ENCODE assay signal across 8 cellular contexts in the genomic region with DNA sequence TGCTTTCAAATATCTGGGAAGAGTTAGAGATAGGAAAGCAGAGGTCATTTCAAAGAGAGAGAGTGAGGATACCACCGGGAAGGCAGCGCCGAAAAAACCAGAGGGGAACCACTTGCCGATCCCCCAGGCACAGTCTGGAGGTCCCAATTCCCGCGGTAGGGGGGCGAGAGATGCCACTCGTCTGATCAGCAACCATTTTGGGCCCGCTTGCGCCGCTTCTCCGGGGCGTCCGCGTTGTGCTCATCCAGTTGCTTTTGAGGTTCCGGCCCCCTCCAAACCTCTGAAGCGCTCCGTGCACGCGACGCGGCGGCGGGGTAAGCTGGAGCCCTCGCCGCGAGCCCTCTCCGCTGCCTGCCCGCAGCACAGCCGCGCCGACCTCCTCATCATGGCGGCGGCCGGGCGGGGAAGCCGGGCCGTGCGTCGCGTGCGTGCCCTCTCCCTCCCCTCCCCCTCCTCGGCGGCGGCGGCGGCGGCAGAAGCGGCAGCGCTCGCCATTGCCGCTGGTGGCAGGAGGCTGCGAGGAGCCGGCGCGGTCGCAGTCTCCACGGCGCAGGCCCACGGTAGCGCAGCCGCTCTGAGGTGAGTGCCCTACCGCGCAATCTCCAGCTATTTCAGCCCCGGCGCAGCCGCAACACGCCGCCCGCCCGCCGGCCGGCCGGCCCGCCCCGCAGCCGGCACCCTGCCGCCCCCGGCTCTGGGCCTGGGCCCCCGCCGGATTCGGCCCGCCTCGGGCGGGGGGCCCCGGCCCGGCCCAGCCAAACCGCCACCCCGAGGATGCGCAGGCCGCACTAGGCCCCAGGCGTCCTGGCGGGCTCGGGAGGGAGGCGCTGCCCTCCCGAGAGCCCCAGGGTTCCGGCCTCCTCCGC. TPM values are rescaled to one million over a fixed set of nuclear protein-coding genes. Genes with fewer than 3 reads are reported as not detected.
A peak's percentile ranks its signal among the peaks of the same experiment; 100 is the strongest.
DNase-seq lines count a peak whose midpoint lies in the region; ATAC-seq, FAIRE-seq and TF ChIP-seq lines count a peak whose summit lies in the region.

Gene NRF1, plus strand, starts transcription at position 475 of the 866 bp plus-strand sequence. CDS start 45,632 bp downstream, outside the sequence.

- peak within 1 kb of the TSS; percentile 97 for H3K4me3 ChIP-seq in right cardiac atrium (ENCODE audit: low read length)
- H3K4me3 ChIP-seq in uterus: peak within 1 kb of the TSS; percentile 69 to 75

- H3K36me3 ChIP-seq in uterus: no peaks in the 10 kb centered on the region

- FAIRE-seq in GM12892 (lab: Jason Lieb, UNC): peak; percentile 84

- H3K9me3 ChIP-seq in right cardiac atrium (ENCODE audit: control insufficient read depth, low read length) (no peaks in the 10 kb centered on the region), uterus (no peaks in the 10 kb centered on the region)

- intact Hi-C loops in right cardiac atrium (cut with DNase I) (no loop called here), uterus (cut with DNase I; ENCODE audit: low total_unique reads) (no loop called here)

- TF ChIP-seq CTCF in uterus (IDR thresholded peaks at IDR 0.05): peak in 3 of 4 experiments; percentile 28 to 57 (median 35)

- TF ChIP-seq POLR2A in GM12892 (IDR thresholded peaks at IDR 0.05; ENCODE audit: low read depth, low read length): peak; percentile 86; the same call in 1 of the 2 replicates
- peak; percentile 29 to 83 for TF ChIP-seq POLR2A in uterus (IDR thresholded peaks at IDR 0.05)

- H3K27me3 ChIP-seq in right cardiac atrium (ENCODE audit: control insufficient read depth, insufficient read depth) (no peaks in the 10 kb centered on the region), uterus (no peaks in the 10 kb centered on the region)

- ATAC-seq in HG02759 (IDR thresholded peaks at IDR 0.05; ENCODE audit: unreplicated experiment) (peak; percentile 82), right cardiac atrium (peak; percentile 98)

- DNase-seq in GM12892 (ENCODE audit: insufficient read length) (peak; percentile 77), NCI-H146 treated with DMSO at 0.1 percent for 48 hours (lab: John Stamatoyannopoulos, UW; ENCODE audit: unreplicated experiment) (peak; percentile 81), T-helper 2 cell (peak; percentile 87 to 95 (median 89)), right cardiac atrium (peak; percentile 91 to 97 (median 97)), putamen (ENCODE audit: low spot score) (peak; percentile 90), uterus (peak; percentile 81 to 87)

- H3K4me1 ChIP-seq in right cardiac atrium (ENCODE audit: control insufficient read depth, insufficient read depth, low read length) (no peaks in the 10 kb centered on the region), uterus (peaks cover 6 to 10% of the 10 kb centered on the region in 2 donors)

- H3K27ac ChIP-seq in angular gyrus (ENCODE audit: low read depth, low read length) (peak within 1 kb of the TSS; percentile 96), right cardiac atrium (ENCODE audit: low read length) (peak within 1 kb of the TSS; percentile 98), uterus (peak within 1 kb of the TSS; percentile 91 to 95)

- WGBS in right cardiac atrium: under 1% methylated on average over 98 of the region's 98 CpGs

RNA-seq across cellular contexts. Expression of gene NRF1, which starts in this region (rescaled TPM):
- 7.6 TPM for polyA plus RNA-seq in GM12892 (2012; ENCODE audit: missing spikeins)
- 10 to 100 TPM; 16.5 to 20.0 (median 19.4) TPM for total RNA-seq in right cardiac atrium
- polyA plus RNA-seq in right cardiac atrium: 5.7 TPM
- 10 to 100 TPM; 18.2 to 56.5 (median 40.4) TPM for total RNA-seq in uterus

Comparison
In these comparisons a context has a peak if more than half of its experiments do, and no peak if none do; other contexts are left out.
1. Peak in every context shown above with its lines: DNase-seq, ATAC-seq, H3K4me3 ChIP-seq and H3K27ac ChIP-seq.